Comparison of ENCODE assay signal across 10 cellular contexts in the genomic region with DNA sequence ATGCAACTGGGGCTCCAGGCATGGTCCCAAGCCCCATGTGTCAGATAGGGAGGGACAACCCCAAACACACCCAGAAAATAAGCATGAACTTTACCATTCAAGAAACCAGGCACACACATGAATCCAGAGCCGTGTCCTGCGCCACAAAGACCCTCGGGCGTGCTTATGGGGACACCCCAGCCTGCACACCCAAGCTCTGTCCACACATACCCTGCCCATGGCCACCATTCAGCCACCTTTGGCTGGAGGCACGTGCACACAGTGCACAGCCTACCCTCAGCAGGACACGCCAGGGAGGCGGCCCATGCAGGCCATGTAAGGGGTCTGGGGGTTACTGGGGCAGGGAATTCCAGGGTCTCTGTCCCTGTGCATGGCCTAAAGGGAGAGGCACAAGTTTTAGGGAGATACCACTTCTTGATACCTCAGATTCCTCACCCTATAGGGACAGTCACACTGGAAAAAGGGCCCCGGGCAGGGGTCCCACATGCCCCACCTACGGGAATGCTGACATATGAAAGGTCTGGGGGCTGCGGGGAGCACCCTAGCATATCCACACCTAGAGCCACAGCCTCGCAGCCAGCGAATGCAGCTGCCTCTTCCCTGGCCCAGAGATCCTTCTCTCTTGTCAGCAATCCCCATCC. TPM values are rescaled to one million over a fixed set of nuclear protein-coding genes. Genes with fewer than 3 reads are reported as not detected.
DNase-seq lines count a peak whose midpoint lies in the region; ATAC-seq, FAIRE-seq and TF ChIP-seq lines count a peak whose summit lies in the region.
"Had no signal": no experiment of that assay in that cellular context is flagged by ENCODE, and none has a peak within 500 bp of the region (broad histone marks: within the 10 kb centered on the region; RNA-seq: fewer than 3 reads in every experiment).

No MANE protein-coding gene starts in this region.

- H3K27ac Mint-ChIP-seq in WTC11: peak overlapping the region; percentile 20; the same call in 1 of the 2 replicates
- peak overlapping the region; percentile 45 for H3K27ac Mint-ChIP-seq in progenitor cell of endocrine pancreas

- peaks cover 47% of the 10 kb centered on the region for H3K4me1 Mint-ChIP-seq in WTC11
- H3K4me1 Mint-ChIP-seq in progenitor cell of endocrine pancreas (ENCODE audit: low read depth): peaks cover 25% of the 10 kb centered on the region

- no peak for DNase-seq in A549 (ENCODE audit: low read depth in 1 of 2, low spot score in 1 of 2)
- no peak for DNase-seq in WTC11 (ENCODE audit: low spot score)
- DNase-seq in progenitor cell of endocrine pancreas (ENCODE audit: low spot score, unreplicated experiment): no peak
- DNase-seq in DMS53 (lab: John Stamatoyannopoulos, UW): no peak
- no peak for DNase-seq in NCI-H1436 treated with DMSO at 0.1 percent for 48 hours (lab: John Stamatoyannopoulos, UW)
- no peak for DNase-seq in NCI-H510A (lab: John Stamatoyannopoulos, UW)
- DNase-seq: activated gamma-delta T cell treated with Interleukin-2 at 50 U/mL for 16 hours; naive thymus-derived CD8-positive, alpha-beta T cell had no signal

- TF ChIP-seq POLR2A in A549 (IDR thresholded peaks at IDR 0.05; ENCODE audit: low read length) (0 out of 2 replicates have a peak, but pooled peaks have one; percentile 7), gastroesophageal sphincter (IDR thresholded peaks at IDR 0.05) (no peak)

- peak overlapping the region; percentile 100 for H3K4me2 ChIP-seq in A549

- peaks cover 14% of the 10 kb centered on the region for H3K36me3 Mint-ChIP-seq in WTC11
- H3K36me3 Mint-ChIP-seq in progenitor cell of endocrine pancreas (ENCODE audit: insufficient read depth): peaks cover 2% of the 10 kb centered on the region

- H3K4me3 Mint-ChIP-seq in WTC11: no peak overlapping the region
- H3K4me3 Mint-ChIP-seq in progenitor cell of endocrine pancreas (ENCODE audit: low read depth): no peak overlapping the region
- H3K4me3 Mint-ChIP-seq: naive thymus-derived CD8-positive, alpha-beta T cell had no signal

- ATAC-seq in A549: peak; percentile 10 to 35; a peak in 3 of 6 replicates
- no peak for ATAC-seq in WTC11
- no peak for ATAC-seq in gastroesophageal sphincter
- no peak for ATAC-seq in GM18907 (IDR thresholded peaks at IDR 0.05; ENCODE audit: unreplicated experiment)
- ATAC-seq: naive thymus-derived CD8-positive, alpha-beta T cell had no signal

- H3K27ac ChIP-seq in A549: peak overlapping the region; percentile 95 to 99
- H3K27ac ChIP-seq in gastroesophageal sphincter: peak overlapping the region; percentile 89 to 93 (median 92)

- CTCF ChIA-PET in A549 (lab: Yijun Ruan, JAX): interaction anchor here (0.8 to 2.7 kb wide), 4 partner anchors 40 to 127 kb away, joined by 3 to 13 read pairs (median 4); no protein-coding TSS in a partner anchor
- CTCF ChIA-PET in WTC11 (lab: Charles Lee): interaction anchor here (0.6 to 1.3 kb wide), 4 partner anchors 94 to 174 kb away, joined by 3 read pairs; no protein-coding TSS in a partner anchor

- H3K4me3 ChIP-seq in A549 (peak overlapping the region; percentile 52), gastroesophageal sphincter (peak overlapping the region; percentile 41 to 47)

- 15% methylated on average over 5 of the region's 12 CpGs for WGBS in A549 (ENCODE audit: missing lambda C conversion rate)
- 43 to 67% methylated on average over 3 to 4 of the region's 12 CpGs for WGBS in gastroesophageal sphincter (ENCODE audit: low coverage in 1 of 2), 2 donors

- H3K27me3 Mint-ChIP-seq in WTC11 (ENCODE audit: low read depth) (no peaks in the 10 kb centered on the region), progenitor cell of endocrine pancreas (no peaks in the 10 kb centered on the region)
- H3K27me3 Mint-ChIP-seq: naive thymus-derived CD8-positive, alpha-beta T cell had no signal

- no peak for TF ChIP-seq RAD21 in A549 (conservative IDR thresholded peaks at IDR 0.05 in 1 of 2, IDR thresholded peaks at IDR 0.05 in 1 of 2)

- TF ChIP-seq EP300 in A549 (IDR thresholded peaks at IDR 0.05) (no peak), gastroesophageal sphincter (IDR thresholded peaks at IDR 0.05) (no peak)

- H3K9me3 ChIP-seq in A549 (no peaks in the 10 kb centered on the region), gastroesophageal sphincter (no peaks in the 10 kb centered on the region)

- TF ChIP-seq CTCF in A549 (IDR thresholded peaks at IDR 0.05) (no peak), WTC11 (IDR thresholded peaks at IDR 0.05) (no peak), gastroesophageal sphincter (IDR thresholded peaks at IDR 0.05) (no peak), progenitor cell of endocrine pancreas (IDR thresholded peaks at IDR 0.05; ENCODE audit: unreplicated experiment) (no peak)

- POLR2A ChIA-PET in A549 (lab: Yijun Ruan, JAX): interaction anchor here (0.9 to 3.0 kb wide), 2 partner anchors 9 to 21 kb away, joined by 3 to 25 read pairs; a partner anchor contains a TSS
- POLR2A ChIA-PET in WTC11 (lab: Charles Lee): no interaction called here

- H3K9me3 Mint-ChIP-seq in WTC11 (peaks cover 11% of the 10 kb centered on the region), progenitor cell of endocrine pancreas (ENCODE audit: low read depth) (peaks cover 3% of the 10 kb centered on the region)
- H3K9me3 Mint-ChIP-seq: naive thymus-derived CD8-positive, alpha-beta T cell had no signal

- no peak for FAIRE-seq in A549 (lab: Jason Lieb, UNC)

- H3K36me3 ChIP-seq in gastroesophageal sphincter: no peaks in the 10 kb centered on the region

- H3K27me3 ChIP-seq in gastroesophageal sphincter: no peaks in the 10 kb centered on the region

- peaks cover 90% of the 10 kb centered on the region for H3K4me1 ChIP-seq in A549
- H3K4me1 ChIP-seq in gastroesophageal sphincter: peaks cover 7 to 90% (median 64%) of the 10 kb centered on the region in 3 donors

TF ChIP-seq in A549, 52 proteins besides CTCF, POLR2A, EP300 and RAD21:
- TF ChIP-seq, protein P1, sequence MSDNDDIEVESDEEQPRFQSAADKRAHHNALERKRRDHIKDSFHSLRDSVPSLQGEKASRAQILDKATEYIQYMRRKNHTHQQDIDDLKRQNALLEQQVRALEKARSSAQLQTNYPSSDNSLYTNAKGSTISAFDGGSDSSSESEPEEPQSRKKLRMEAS (IDR thresholded peaks at IDR 0.05): peak; percentile 32; the same call in 1 of the 2 replicates
- no peak for TF ChIP-seq CHD2 (IDR thresholded peaks at IDR 0.05; ENCODE audit: low read length, partially characterized antibody)

TF ChIP-seq in WTC11, 78 proteins besides CTCF, POLR2A, EP300 and RAD21:
- TF ChIP-seq, protein P2, sequence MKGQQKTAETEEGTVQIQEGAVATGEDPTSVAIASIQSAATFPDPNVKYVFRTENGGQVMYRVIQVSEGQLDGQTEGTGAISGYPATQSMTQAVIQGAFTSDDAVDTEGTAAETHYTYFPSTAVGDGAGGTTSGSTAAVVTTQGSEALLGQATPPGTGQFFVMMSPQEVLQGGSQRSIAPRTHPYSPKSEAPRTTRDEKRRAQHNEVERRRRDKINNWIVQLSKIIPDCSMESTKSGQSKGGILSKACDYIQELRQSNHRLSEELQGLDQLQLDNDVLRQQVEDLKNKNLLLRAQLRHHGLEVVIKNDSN (CRISPR knock-in tag; IDR thresholded peaks at IDR 0.05): no peak
- TF ChIP-seq CREM (CRISPR knock-in tag; IDR thresholded peaks at IDR 0.05): no peak
- TF ChIP-seq, protein P3, sequence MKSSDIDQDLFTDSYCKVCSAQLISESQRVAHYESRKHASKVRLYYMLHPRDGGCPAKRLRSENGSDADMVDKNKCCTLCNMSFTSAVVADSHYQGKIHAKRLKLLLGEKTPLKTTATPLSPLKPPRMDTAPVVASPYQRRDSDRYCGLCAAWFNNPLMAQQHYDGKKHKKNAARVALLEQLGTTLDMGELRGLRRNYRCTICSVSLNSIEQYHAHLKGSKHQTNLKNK (CRISPR knock-in tag; IDR thresholded peaks at IDR 0.05): no peak
- TF ChIP-seq HMGA2 (CRISPR knock-in tag; IDR thresholded peaks at IDR 0.05): no peak
- TF ChIP-seq, protein P4, sequence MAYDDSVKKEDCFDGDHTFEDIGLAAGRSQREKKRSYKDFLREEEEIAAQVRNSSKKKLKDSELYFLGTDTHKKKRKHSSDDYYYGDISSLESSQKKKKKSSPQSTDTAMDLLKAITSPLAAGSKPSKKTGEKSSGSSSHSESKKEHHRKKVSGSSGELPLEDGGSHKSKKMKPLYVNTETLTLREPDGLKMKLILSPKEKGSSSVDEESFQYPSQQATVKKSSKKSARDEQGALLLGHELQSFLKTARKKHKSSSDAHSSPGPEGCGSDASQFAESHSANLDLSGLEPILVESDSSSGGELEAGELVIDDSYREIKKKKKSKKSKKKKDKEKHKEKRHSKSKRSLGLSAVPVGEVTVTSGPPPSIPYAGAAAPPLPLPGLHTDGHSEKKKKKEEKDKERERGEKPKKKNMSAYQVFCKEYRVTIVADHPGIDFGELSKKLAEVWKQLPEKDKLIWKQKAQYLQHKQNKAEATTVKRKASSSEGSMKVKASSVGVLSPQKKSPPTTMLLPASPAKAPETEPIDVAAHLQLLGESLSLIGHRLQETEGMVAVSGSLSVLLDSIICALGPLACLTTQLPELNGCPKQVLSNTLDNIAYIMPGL (CRISPR knock-in tag; IDR thresholded peaks at IDR 0.05): no peak
- TF ChIP-seq SOX15 (CRISPR knock-in tag; IDR thresholded peaks at IDR 0.05): no peak
- no peak for TF ChIP-seq MXD4 (CRISPR knock-in tag; IDR thresholded peaks at IDR 0.05; ENCODE audit: borderline replicate concordance)

RNA-seq across cellular contexts. Expression of a gene that starts 20.6 kb away (rescaled TPM):
- 76.5 and 94.0 TPM in 2 replicates for polyA plus RNA-seq in A549 (2011; rRNA removed)
- 68.9 and 75.1 TPM in 2 replicates for polyA plus RNA-seq in A549 (2012; cell fraction: cytosol; rRNA removed)
- polyA plus RNA-seq in A549 (2012; cell fraction: nucleus; rRNA removed): 75.5 and 83.5 TPM in 2 replicates
- 60.2 to 63.4 TPM (median 60.3 TPM) in 3 replicates for polyA plus RNA-seq in A549 (2017; fragmentation: RNase III; extraction: RNeasy Plus Mini Kit Qiagen cat#74134 plus additional on column Dnase treatment)
- 36.2 and 36.7 TPM in 2 replicates for polyA minus RNA-seq in A549 (2011; rRNA and poly(A)+ RNA removed)
- total RNA-seq in WTC11 (2021): 64.1 to 70.5 TPM (median 69.0 TPM) in 3 replicates
- 100 to 1,000 TPM in 2 of 4 donors, 10 to 100 TPM in 2; 73.1 to 171 (median 107) TPM for total RNA-seq in gastroesophageal sphincter
- 53.9 and 61.0 TPM in 2 replicates for total RNA-seq in progenitor cell of endocrine pancreas

Comparison
In these comparisons a context has a peak if more than half of its experiments do, and no peak if none do; other contexts are left out.
1. ATAC-seq: peak in A549 (2 of 2); none in WTC11 (single experiment), gastroesophageal sphincter (single experiment) and GM18907 (single experiment).